ENCODE assay signal across 9 cellular contexts in the genomic region with DNA sequence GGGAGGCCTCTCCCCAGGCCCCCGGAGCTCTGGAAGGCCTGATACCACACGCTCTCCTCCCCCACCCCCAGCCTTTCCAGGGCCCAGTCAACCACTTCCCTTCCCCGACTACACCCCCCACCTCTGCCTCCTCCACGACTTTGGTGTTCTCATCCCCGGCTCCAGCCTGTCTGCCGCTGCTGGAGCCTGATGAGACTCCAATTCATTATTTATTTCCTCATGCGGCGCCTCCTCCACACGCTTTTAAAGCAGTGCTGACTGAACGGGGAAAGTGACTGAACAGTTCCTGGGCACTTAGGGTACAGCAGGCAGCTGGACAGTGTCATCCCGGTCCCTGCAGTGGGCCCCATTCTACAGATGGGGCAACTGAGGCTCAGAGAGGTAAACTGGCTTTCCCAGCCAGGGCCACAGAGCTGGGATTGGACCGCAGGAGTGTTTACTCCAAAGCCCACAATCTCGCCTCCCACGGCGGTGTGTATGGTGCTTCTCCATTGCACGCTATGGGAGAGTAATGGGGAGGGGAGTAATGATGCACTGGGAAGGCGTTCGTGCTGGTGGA. TPM values are rescaled to one million over a fixed set of nuclear protein-coding genes. Genes with fewer than 3 reads are reported as not detected.
DNase-seq lines count a peak whose midpoint lies in the region; ATAC-seq and TF ChIP-seq lines count a peak whose summit lies in the region.
"Had no signal": no experiment of that assay in that cellular context is flagged by ENCODE, and none has a peak within 500 bp of the region (broad histone marks: within the 10 kb centered on the region; RNA-seq: fewer than 3 reads in every experiment).

No MANE protein-coding gene starts in this region.

- H3K4me1 Mint-ChIP-seq in chondrocyte (ENCODE audit: low read depth) = peaks cover 44% of the 10 kb centered on the region
- H3K4me1 Mint-ChIP-seq in mesothelial cell of epicardium = peaks cover 24% of the 10 kb centered on the region
- peaks cover 2% of the 10 kb centered on the region for H3K4me1 Mint-ChIP-seq in progenitor cell of endocrine pancreas (ENCODE audit: low read depth)

- peak overlapping the region; percentile 42 for H3K9ac ChIP-seq in BLaER1

- no peak overlapping the region for H3K4me3 ChIP-seq in BLaER1

- H4K20me1 ChIP-seq in BLaER1 = peaks cover 84% of the 10 kb centered on the region

- H3K4me3 Mint-ChIP-seq in chondrocyte (ENCODE audit: unreplicated experiment) (no peak overlapping the region), mesothelial cell of epicardium (no peak overlapping the region), progenitor cell of endocrine pancreas (ENCODE audit: low read depth) (no peak overlapping the region)

- H3K9me3 Mint-ChIP-seq in chondrocyte (ENCODE audit: low read depth) (no peaks in the 10 kb centered on the region), mesothelial cell of epicardium (no peaks in the 10 kb centered on the region), progenitor cell of endocrine pancreas (ENCODE audit: low read depth) (no peaks in the 10 kb centered on the region)

- no peaks in the 10 kb centered on the region for H3K27me3 ChIP-seq in BLaER1

- peaks cover 96% of the 10 kb centered on the region for H3K4me1 ChIP-seq in BLaER1

- peaks cover 10% of the 10 kb centered on the region for H3K36me3 Mint-ChIP-seq in chondrocyte (ENCODE audit: low read depth)
- peaks cover 25% of the 10 kb centered on the region for H3K36me3 Mint-ChIP-seq in mesothelial cell of epicardium
- H3K36me3 Mint-ChIP-seq in progenitor cell of endocrine pancreas (ENCODE audit: insufficient read depth) = peaks cover 28% of the 10 kb centered on the region

- peaks cover 94% of the 10 kb centered on the region for H3K36me3 ChIP-seq in BLaER1

- DNase-seq in LHCN-M2 (ENCODE audit: low read depth) = peak; percentile 85
- DNase-seq in chondrocyte (ENCODE audit: low spot score) = peak; percentile 71
- DNase-seq in mesothelial cell of epicardium (ENCODE audit: low spot score in 2 of 2, unreplicated experiment in 2 of 2) = peak in 1 of 2 experiments; percentile 50
- no peak for DNase-seq in progenitor cell of endocrine pancreas (ENCODE audit: low spot score, unreplicated experiment)
- DNase-seq in NCI-H524 treated with DMSO at 0.1 percent for 48 hours (lab: John Stamatoyannopoulos, UW) = no peak
- DNase-seq: NCI-H1105 treated with DMSO at 0.1 percent for 48 hours had no signal

- no peaks in the 10 kb centered on the region for H3K27me3 Mint-ChIP-seq in chondrocyte (ENCODE audit: low read depth)
- H3K27me3 Mint-ChIP-seq in mesothelial cell of epicardium (ENCODE audit: low read depth) = no peaks in the 10 kb centered on the region
- H3K27me3 Mint-ChIP-seq in progenitor cell of endocrine pancreas = no peaks in the 10 kb centered on the region

- peak overlapping the region; percentile 81 for H3K27ac Mint-ChIP-seq in chondrocyte (ENCODE audit: unreplicated experiment)
- H3K27ac Mint-ChIP-seq in mesothelial cell of epicardium = peak overlapping the region; percentile 36
- no peak overlapping the region for H3K27ac Mint-ChIP-seq in progenitor cell of endocrine pancreas

- H3K4me2 ChIP-seq in BLaER1 = peak overlapping the region; percentile 78

- no peak for ATAC-seq in GM18907 (IDR thresholded peaks at IDR 0.05; ENCODE audit: unreplicated experiment)
- no peak for ATAC-seq in GM19467 (IDR thresholded peaks at IDR 0.05; ENCODE audit: unreplicated experiment)

- H3K27ac ChIP-seq in BLaER1 = peak overlapping the region; percentile 72

- TF ChIP-seq CTCF in chondrocyte (IDR thresholded peaks at IDR 0.05) = no peak
- TF ChIP-seq CTCF in mesothelial cell of epicardium (IDR thresholded peaks at IDR 0.05; ENCODE audit: unreplicated experiment) = no peak
- TF ChIP-seq CTCF in progenitor cell of endocrine pancreas (IDR thresholded peaks at IDR 0.05; ENCODE audit: unreplicated experiment) = no peak

- H3K9me3 ChIP-seq in BLaER1 = no peaks in the 10 kb centered on the region

RNA-seq across cellular contexts. Expression of a gene that starts 15.9 kb away (rescaled TPM):
- total RNA-seq in LHCN-M2 (2014; rRNA removed) (63.0 and 64.3 TPM in 2 replicates), chondrocyte (40.2 to 43.6 TPM (median 43.5 TPM) in 3 replicates), mesothelial cell of epicardium (43.0 to 43.9 TPM (median 43.9 TPM) in 3 replicates), progenitor cell of endocrine pancreas (36.1 and 38.4 TPM in 2 replicates)
- polyA plus RNA-seq in LHCN-M2 (2012) = 159 TPM

RNA-seq across cellular contexts. Expression of a gene that starts 40.2 kb away (rescaled TPM):
- 165 and 195 TPM in 2 replicates for total RNA-seq in LHCN-M2 (2014; rRNA removed)
- 739 TPM for polyA plus RNA-seq in LHCN-M2 (2012)
- total RNA-seq in chondrocyte = 257 to 277 TPM (median 272 TPM) in 3 replicates
- total RNA-seq in mesothelial cell of epicardium = 116 to 125 TPM (median 120 TPM) in 3 replicates
- total RNA-seq in progenitor cell of endocrine pancreas = 137 and 142 TPM in 2 replicates

Comparison
In these comparisons a context has a peak if more than half of its experiments do, and no peak if none do; other contexts are left out.
1. DNase-seq: peak in LHCN-M2 (single experiment) and chondrocyte (single experiment); none in progenitor cell of endocrine pancreas (single experiment) and NCI-H524 treated with DMSO at 0.1 percent for 48 hours (single experiment).